ENCODE assay signal across 8 cellular contexts in genomic region chr3:194572131-194572789, GRCh38.
A peak's percentile ranks its signal among the peaks of the same experiment; 100 is the strongest.
DNase-seq lines count a peak whose midpoint lies in the region; ATAC-seq, FAIRE-seq and TF ChIP-seq lines count a peak whose summit lies in the region.

No MANE protein-coding gene starts in this region.

- no peak overlapping the region for H3K27ac ChIP-seq in mammary epithelial cell (ENCODE audit: insufficient read depth, low read depth, low read length)
- peak overlapping the region; percentile 72 to 83 for H3K27ac ChIP-seq in thoracic aorta

- peaks cover 22% of the 10 kb centered on the region for H3K4me1 ChIP-seq in mammary epithelial cell (ENCODE audit: insufficient read depth, low read length)
- peaks cover 12 to 25% of the 10 kb centered on the region in 2 donors for H3K4me1 ChIP-seq in thoracic aorta (ENCODE audit: control insufficient read depth in 1 of 2, low read depth in 2 of 2)

- H3K27me3 ChIP-seq in mammary epithelial cell (ENCODE audit: insufficient read depth, low read length), result no peaks in the 10 kb centered on the region
- no peaks in the 10 kb centered on the region for H3K27me3 ChIP-seq in thoracic aorta (replicated peaks; ENCODE audit: insufficient read depth)

- WGBS in mammary epithelial cell (ENCODE audit: low coverage, missing lambda C conversion rate), result 62% methylated on average over 18 of the region's 18 CpGs

- CTCF ChIA-PET in mammary epithelial cell (lab: Charles Lee; ENCODE audit: low non-redundant PET), result interaction anchor here (1.1 kb wide), 1 partner anchor 100 kb away, joined by 5 read pairs; no protein-coding TSS in a partner anchor

- no peaks in the 10 kb centered on the region for H4K20me1 ChIP-seq in mammary epithelial cell (ENCODE audit: insufficient read depth, low read length)

- H3K9me3 ChIP-seq in mammary epithelial cell (replicated peaks; ENCODE audit: insufficient read depth, low read length), result no peaks in the 10 kb centered on the region
- H3K9me3 ChIP-seq in thoracic aorta, result no peaks in the 10 kb centered on the region

- TSS peak; percentile 92 for BruUV-seq in mammary epithelial cell (replicated peaks; lab: Mats Ljungman, UMichigan)

- H3K9ac ChIP-seq in mammary epithelial cell (ENCODE audit: insufficient read depth, low read length), result no peak overlapping the region

- H3K4me3 ChIP-seq in mammary epithelial cell (replicated peaks in 1 of 3; ENCODE audit: insufficient read depth in 1 of 3, low read depth in 2 of 3, low read length in 3 of 3) (no peak overlapping the region), thoracic aorta (peak overlapping the region; percentile 45)

- H3K36me3 ChIP-seq in mammary epithelial cell (ENCODE audit: insufficient read depth, low read length) (no peaks in the 10 kb centered on the region), thoracic aorta (no peaks in the 10 kb centered on the region)

- dilution Hi-C loops in mammary epithelial cell (cut with HindIII; ENCODE audit: low sequenced_read_pairs), result no loop called here

- TF ChIP-seq CTCF in mammary epithelial cell (conservative IDR thresholded peaks at IDR 0.05 in 1 of 2, IDR thresholded peaks at IDR 0.05 in 1 of 2; ENCODE audit: extremely low read depth in 1 of 2, insufficient read depth in 1 of 2, low read depth in 1 of 2, low read length in 2 of 2), result no peak
- no peak for TF ChIP-seq CTCF in thoracic aorta (IDR thresholded peaks at IDR 0.05)

- ATAC-seq in thoracic aorta (ENCODE audit: insufficient number of reproducible peaks, low FRiP score, low read depth) (peak; percentile 88), HG03095 (IDR thresholded peaks at IDR 0.05; ENCODE audit: unreplicated experiment) (no peak)

- DNase-seq in HTR-8/SVneo (ENCODE audit: insufficient read length, low spot score) (peak; percentile 83), mammary epithelial cell (peak; percentile 30), kidney tubule cell (ENCODE audit: low spot score) (peak; percentile 96), thoracic aorta (ENCODE audit: low spot score) (peak; percentile 68), AML-193 (lab: John Stamatoyannopoulos, UW) (no peak), NK-92 (lab: John Stamatoyannopoulos, UW; ENCODE audit: unreplicated experiment) (no peak), occipital lobe (lab: John Stamatoyannopoulos, UW) (no peak)

- peak; percentile 74 for FAIRE-seq in HTR-8/SVneo (lab: Jason Lieb, UNC)

- no peak overlapping the region for H2AFZ ChIP-seq in mammary epithelial cell (ENCODE audit: low read depth, low read length)

- no peak overlapping the region for H3K4me2 ChIP-seq in mammary epithelial cell (ENCODE audit: insufficient read depth, low read depth, low read length)

- in situ Hi-C loops in mammary epithelial cell (cut with MboI; ENCODE audit: low sequenced_read_pairs in 2 of 2), result no loop called here

- intact Hi-C loops in mammary epithelial cell (cut with micrococcal nuclease), result loop anchor here (5.0 kb wide), 2 partner anchors 45 to 980 kb away; partner anchors contain the start of gene OPA1

- no peaks in the 10 kb centered on the region for H3K79me2 ChIP-seq in mammary epithelial cell (ENCODE audit: insufficient read depth, low read length)

Comparison
In these comparisons a context has a peak if more than half of its experiments do, and no peak if none do; other contexts are left out.
1. DNase-seq: peak in HTR-8/SVneo (single experiment), mammary epithelial cell (single experiment), kidney tubule cell (single experiment) and thoracic aorta (single experiment); none in AML-193 (0 of 2), NK-92 (single experiment) and occipital lobe (single experiment).